Comparison of ENCODE assay signal across 18 cellular contexts in the genomic region with DNA sequence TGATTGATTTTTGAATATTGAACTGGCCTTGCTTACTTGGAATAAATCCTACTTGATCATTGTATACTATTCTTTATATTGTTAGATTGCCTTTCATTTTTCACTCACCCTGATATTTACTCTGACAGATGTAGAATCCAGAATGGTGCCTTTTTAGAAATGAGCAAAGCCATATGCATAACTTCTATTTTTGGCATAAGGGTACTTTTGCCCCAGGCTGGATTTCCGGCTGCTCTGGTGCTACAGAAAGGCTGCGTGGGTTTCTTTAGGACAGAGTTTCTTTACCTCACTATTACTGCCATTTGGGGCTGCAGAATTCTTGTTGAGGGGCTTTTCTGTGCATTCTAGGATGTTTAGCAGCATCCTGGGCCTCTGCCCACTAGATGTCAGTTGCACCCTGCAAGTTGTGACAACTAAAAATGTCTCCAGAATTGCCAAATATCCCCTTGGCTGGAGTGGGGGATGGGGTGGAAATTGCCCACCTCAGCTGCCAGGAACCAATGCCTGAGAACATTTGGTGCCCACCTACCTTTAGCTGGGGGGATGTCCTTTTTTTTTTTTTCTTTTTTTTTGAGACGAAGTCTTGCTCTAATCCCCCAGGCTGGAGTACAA.
"Had no signal": no experiment of that assay in that cellular context is flagged by ENCODE, and none has a peak within 500 bp of the region (broad histone marks: within the 10 kb centered on the region; RNA-seq: fewer than 3 reads in every experiment).

No MANE protein-coding gene starts in this region.

- H3K27me3 ChIP-seq: gastrocnemius medialis, left lung, thyroid gland, uterus had no signal

- H3K4me3 Mint-ChIP-seq: activated naive CD8-positive, alpha-beta T cell treated with anti-CD3 and anti-CD28 coated beads, Interleukin-2, amount 10 ng/mL, durations not matched to agents 7 days and 5 days; dendritic cell treated with granulocyte-macrophage colony-stimulating factor and Interleukin-4, amounts not matched to agents 40 ng/mL and 50 ng/mL, for 4 days; naive thymus-derived CD4-positive, alpha-beta T cell; stimulated activated memory B cell treated with anti-CD40 and anti-IgM and Interleukin-4, amounts not matched to agents 10 μg/mL and 1 μg/mL and 100 μg/mL, for 72 hours had no signal

- H3K9me3 Mint-ChIP-seq: activated naive CD8-positive, alpha-beta T cell treated with anti-CD3 and anti-CD28 coated beads, Interleukin-2, amount 10 ng/mL, durations not matched to agents 7 days and 5 days; dendritic cell treated with granulocyte-macrophage colony-stimulating factor and Interleukin-4, amounts not matched to agents 40 ng/mL and 50 ng/mL, for 4 days; naive thymus-derived CD4-positive, alpha-beta T cell had no signal

- H3K9me3 ChIP-seq: gastrocnemius medialis, left lung, mucosa of descending colon, thyroid gland, uterus had no signal

- H3K27ac ChIP-seq: gastrocnemius medialis, left lung, thyroid gland, uterus had no signal

- ATAC-seq: gastrocnemius medialis; left lung; mucosa of descending colon; naive thymus-derived CD4-positive, alpha-beta T cell; stimulated activated memory B cell treated with anti-CD40 and anti-IgM and Interleukin-4, amounts not matched to agents 10 μg/mL and 1 μg/mL and 100 μg/mL, for 72 hours had no signal

- FAIRE-seq: keratinocyte had no signal

- H3K27ac Mint-ChIP-seq: activated naive CD8-positive, alpha-beta T cell treated with anti-CD3 and anti-CD28 coated beads, Interleukin-2, amount 10 ng/mL, durations not matched to agents 7 days and 5 days; naive thymus-derived CD4-positive, alpha-beta T cell had no signal

- H3K4me1 ChIP-seq: gastrocnemius medialis, thyroid gland, uterus had no signal

- H3K27me3 Mint-ChIP-seq: activated naive CD8-positive, alpha-beta T cell treated with anti-CD3 and anti-CD28 coated beads, Interleukin-2, amount 10 ng/mL, durations not matched to agents 7 days and 5 days; dendritic cell treated with granulocyte-macrophage colony-stimulating factor and Interleukin-4, amounts not matched to agents 40 ng/mL and 50 ng/mL, for 4 days; naive thymus-derived CD4-positive, alpha-beta T cell; stimulated activated memory B cell treated with anti-CD40 and anti-IgM and Interleukin-4, amounts not matched to agents 10 μg/mL and 1 μg/mL and 100 μg/mL, for 72 hours had no signal

- DNase-seq: activated CD4-positive, alpha-beta T cell treated with anti-CD3 and anti-CD28 coated beads for 1 hour; activated CD4-positive, alpha-beta T cell treated with anti-CD3 and anti-CD28 coated beads, Interleukin-2, amount 50 U/mL, for 4 hours; activated naive CD4-positive, alpha-beta T cell; activated naive CD8-positive, alpha-beta T cell treated with anti-CD3 and anti-CD28 coated beads, Interleukin-2, amount 10 ng/mL, durations not matched to agents 7 days and 5 days; activated T-cell treated with anti-CD3 and anti-CD28 coated beads for 4 hours; cerebellar nuclear complex; effector memory CD4-positive, alpha-beta T cell; gastrocnemius medialis; left lung; mammary epithelial cell; mucosa of descending colon; naive thymus-derived CD4-positive, alpha-beta T cell; stimulated activated CD4-positive, alpha-beta T cell treated with anti-CD3 and anti-CD28 coated beads, Interleukin-2, amount 100 ng/mL, for 48 hours; thyroid gland; uterus had no signal

- H3K36me3 ChIP-seq: gastrocnemius medialis, left lung, thyroid gland, uterus had no signal

- H3K36me3 Mint-ChIP-seq: activated naive CD8-positive, alpha-beta T cell treated with anti-CD3 and anti-CD28 coated beads, Interleukin-2, amount 10 ng/mL, durations not matched to agents 7 days and 5 days had no signal

- H3K4me3 ChIP-seq: gastrocnemius medialis, left lung, mucosa of descending colon, thyroid gland, uterus had no signal
